Comparison of ENCODE assay signal across 18 cellular contexts in the genomic region with DNA sequence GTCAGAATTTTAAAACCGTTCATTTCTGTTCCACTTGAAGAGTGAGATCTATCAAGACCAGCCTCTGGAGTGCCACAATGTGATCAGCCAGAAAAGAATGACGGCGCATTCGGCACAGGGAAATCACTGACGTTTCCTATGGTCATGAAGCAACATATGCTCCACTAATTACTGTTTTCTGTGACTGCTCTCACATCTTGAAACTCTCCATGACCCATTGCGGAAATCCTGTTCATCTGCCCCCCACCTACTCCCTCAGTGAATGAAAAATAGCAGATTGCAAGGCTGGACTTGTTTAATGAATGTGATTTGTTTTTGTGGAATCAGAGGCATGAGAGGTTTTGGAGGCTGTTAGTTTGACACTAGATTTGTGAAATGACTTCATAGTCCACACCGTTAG. TPM values are rescaled to one million over a fixed set of nuclear protein-coding genes. Genes with fewer than 3 reads are reported as not detected.
DNase-seq lines count a peak whose midpoint lies in the region; ATAC-seq and TF ChIP-seq lines count a peak whose summit lies in the region.
"Had no signal": no experiment of that assay in that cellular context is flagged by ENCODE, and none has a peak within 500 bp of the region (broad histone marks: within the 10 kb centered on the region; RNA-seq: fewer than 3 reads in every experiment).

No MANE protein-coding gene starts in this region.

- no peaks in the 10 kb centered on the region for H4K20me1 ChIP-seq in BLaER1

- 51 to 53% methylated on average over 7 of the region's 7 CpGs for WGBS in lower leg skin, 2 donors
- 53 to 60% (median 54%) methylated on average over 7 of the region's 7 CpGs for WGBS in psoas muscle, 3 donors

- ATAC-seq in psoas muscle (no peak), GM19035 (IDR thresholded peaks at IDR 0.05; ENCODE audit: unreplicated experiment) (no peak), GM21529 (IDR thresholded peaks at IDR 0.05; ENCODE audit: unreplicated experiment) (no peak)

- TF ChIP-seq CTCF in lower leg skin (IDR thresholded peaks at IDR 0.05) (no peak), psoas muscle (IDR thresholded peaks at IDR 0.05) (no peak)

- H3K4me1 ChIP-seq in BLaER1 (peaks cover 8% of the 10 kb centered on the region; the same call in 1 of the 2 replicates), psoas muscle (peaks cover 6% of the 10 kb centered on the region)
- H3K4me1 ChIP-seq: Peyer's patch had no signal

- H3K9me3 ChIP-seq in BLaER1 (no peaks in the 10 kb centered on the region), psoas muscle (no peaks in the 10 kb centered on the region)
- H3K9me3 ChIP-seq: Peyer's patch had no signal

- H3K9ac ChIP-seq in BLaER1: no peak overlapping the region

- no peak for TF ChIP-seq POLR2A in lower leg skin (IDR thresholded peaks at IDR 0.05)

- DNase-seq in NCI-H1105 treated with DMSO at 0.1 percent for 48 hours (lab: John Stamatoyannopoulos, UW): peak; percentile 39
- DNase-seq in NCI-H69 (lab: John Stamatoyannopoulos, UW): peak; percentile 69
- peak; percentile 25 for DNase-seq in left kidney (ENCODE audit: low read depth, low spot score)
- DNase-seq in lower leg skin (ENCODE audit: low spot score in 2 of 2): no peak
- no peak for DNase-seq in psoas muscle
- DNase-seq: GOT3, HFFc6, KG1, NCI-H2029, NCI-H345, NCI-H774, Peyer's patch, Right ventricle myocardium superior had no signal

- no peaks in the 10 kb centered on the region for H3K36me3 ChIP-seq in BLaER1
- no peaks in the 10 kb centered on the region for H3K36me3 ChIP-seq in psoas muscle (ENCODE audit: insufficient read depth in 1 of 2, low read depth in 1 of 2)
- H3K36me3 ChIP-seq: Peyer's patch had no signal

- 0 out of 2 replicates have a peak overlapping the region, but pooled peaks have one; percentile 13 for H3K4me2 ChIP-seq in BLaER1

- intact Hi-C loops in lower leg skin (cut with DNase I; ENCODE audit: low total_unique reads): no loop called here
- intact Hi-C loops in psoas muscle (cut with DNase I): no loop called here

- H3K27me3 ChIP-seq in BLaER1: no peaks in the 10 kb centered on the region
- H3K27me3 ChIP-seq in psoas muscle (ENCODE audit: insufficient read depth in 3 of 3, low read length in 2 of 3): no peaks in the 10 kb centered on the region
- H3K27me3 ChIP-seq: Peyer's patch had no signal

- H3K27ac ChIP-seq in BLaER1: no peak overlapping the region
- no peak overlapping the region for H3K27ac ChIP-seq in psoas muscle
- H3K27ac ChIP-seq: C4-2B, Peyer's patch had no signal

- H3K4me3 ChIP-seq in BLaER1 (no peak overlapping the region), lower leg skin (ENCODE audit: low read depth, poor library complexity, severe bottlenecking) (no peak overlapping the region), psoas muscle (no peak overlapping the region)
- H3K4me3 ChIP-seq: Peyer's patch had no signal

RNA-seq across cellular contexts. Expression of a gene that starts 53.3 kb away (rescaled TPM):
- total RNA-seq in lower leg skin (1 to 10 TPM in 1 of 4 donors, under 1 TPM in 3; 0.38 to 2.9 (median 0.87) TPM), psoas muscle (under 1 TPM; 0.06 to 0.30 (median 0.20) TPM)
- polyA plus RNA-seq in psoas muscle: under 1 TPM; 0.03 to 0.08 (median 0.04) TPM
- total RNA-seq: HFFc6; T-helper 2 cell treated with Interferon-gamma antibody and Interleukin-4, amounts not matched to agents 100 ng/mL and 5 ng/mL, for 36 hours had no signal

Comparison
In these comparisons a context has a peak if more than half of its experiments do, and no peak if none do; other contexts are left out.
1. DNase-seq: peak in NCI-H1105 treated with DMSO at 0.1 percent for 48 hours (single experiment), NCI-H69 (single experiment) and left kidney (single experiment); none in lower leg skin (0 of 2) and psoas muscle (0 of 2).